Comparison of ENCODE assay signal across 8 cellular contexts in the genomic region with DNA sequence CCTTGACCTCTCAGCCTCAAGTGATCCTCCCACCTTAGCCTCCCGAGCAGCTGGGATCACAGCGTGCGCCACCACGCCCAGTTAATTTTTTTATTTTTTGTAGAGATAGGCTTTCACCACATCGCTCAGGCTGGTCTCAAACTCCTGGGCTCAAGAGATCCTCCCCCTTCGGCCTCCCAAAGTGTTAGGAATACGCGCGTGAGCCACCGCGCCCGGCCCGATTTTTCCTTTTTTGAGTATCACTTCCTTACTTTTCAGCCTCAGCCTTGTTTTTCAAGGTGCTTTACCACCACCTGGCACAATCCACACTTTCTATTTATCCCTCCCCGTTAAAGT. TPM values are rescaled to one million over a fixed set of nuclear protein-coding genes. Genes with fewer than 3 reads are reported as not detected.
DNase-seq lines count a peak whose midpoint lies in the region; ATAC-seq and TF ChIP-seq lines count a peak whose summit lies in the region.

No MANE protein-coding gene starts in this region.

- H3K4me1 ChIP-seq in SJSA1 (replicated peaks) = peaks cover 30% of the 10 kb centered on the region

- no peaks in the 10 kb centered on the region for H3K27me3 ChIP-seq in SJSA1 (replicated peaks)

- peaks cover 6% of the 10 kb centered on the region; the same call in 1 of the 2 replicates for H3K36me3 ChIP-seq in SJSA1

- H3K27ac ChIP-seq in SJSA1 = peak overlapping the region; percentile 2; the same call in 1 of the 2 replicates

- DNase-seq in SJSA1 (ENCODE audit: low read depth in 1 of 2, low spot score in 2 of 2) (no peak), fibroblast of pulmonary artery (ENCODE audit: low read depth) (no peak), retinal pigment epithelial cell (ENCODE audit: low read depth) (no peak), globus pallidus (ENCODE audit: low spot score) (no peak)

- TF ChIP-seq CTCF in GM12875 (IDR thresholded peaks at IDR 0.05; ENCODE audit: borderline replicate concordance, insufficient read depth, low read depth, low read length) (no peak), fibroblast of pulmonary artery (IDR thresholded peaks at IDR 0.05; ENCODE audit: low read length, missing control alignments) (no peak), retinal pigment epithelial cell (conservative IDR thresholded peaks at IDR 0.05; ENCODE audit: low read depth, low read length) (no peak)

- H3K9me3 ChIP-seq in SJSA1 (replicated peaks) = no peaks in the 10 kb centered on the region

- ATAC-seq in GM21737 (IDR thresholded peaks at IDR 0.05; ENCODE audit: unreplicated experiment) (no peak), HG03354 (IDR thresholded peaks at IDR 0.05; ENCODE audit: poor library complexity, severe bottlenecking, unreplicated experiment) (no peak), HG03565 (IDR thresholded peaks at IDR 0.05; ENCODE audit: unreplicated experiment) (no peak)

- H3K4me3 ChIP-seq in GM12875 (ENCODE audit: low read depth, low read length) (peak overlapping the region; percentile 83), SJSA1 (peak overlapping the region; percentile 75), fibroblast of pulmonary artery (replicated peaks; ENCODE audit: low read depth, low read length) (peak overlapping the region; percentile 64), retinal pigment epithelial cell (ENCODE audit: low read length) (peak overlapping the region; percentile 63)

RNA-seq across cellular contexts. Expression of a gene that starts 0.8 kb away (rescaled TPM):
- total RNA-seq in SJSA1 (2014; rRNA removed; shearing (Covaris generic)) = 8.2 and 9.7 TPM in 2 replicates

RNA-seq across cellular contexts. Expression of a gene that starts 54.2 kb away (rescaled TPM):
- 150 and 199 TPM in 2 replicates for total RNA-seq in SJSA1 (2014; rRNA removed; shearing (Covaris generic))
